In genomic region chr17:48996696-48997102, GRCh38 we compare ENCODE assay signal across 11 cellular contexts. TPM values are rescaled to one million over a fixed set of nuclear protein-coding genes. Genes with fewer than 3 reads are reported as not detected.
DNase-seq lines count a peak whose midpoint lies in the region; ATAC-seq and TF ChIP-seq lines count a peak whose summit lies in the region.
"Had no signal": no experiment of that assay in that cellular context is flagged by ENCODE, and none has a peak within 500 bp of the region (broad histone marks: within the 10 kb centered on the region; RNA-seq: fewer than 3 reads in every experiment).

No MANE protein-coding gene starts in this region.

- DNase-seq in CD8-positive, alpha-beta memory T cell, result no peak
- DNase-seq in natural killer cell, result peak; percentile 15
- DNase-seq in NCI-H1694 (lab: John Stamatoyannopoulos, UW), result no peak
- no peak for DNase-seq in substantia nigra (lab: John Stamatoyannopoulos, UW)
- DNase-seq in OCI-M1 (lab: John Stamatoyannopoulos, UW), result no peak
- DNase-seq: dorsolateral prefrontal cortex had no signal

- peak overlapping the region; percentile 12 for H3K4me3 ChIP-seq in CD8-positive, alpha-beta memory T cell (ENCODE audit: low read length)
- peak overlapping the region; percentile 99 for H3K4me3 ChIP-seq in HUES6 (ENCODE audit: low read depth, low read length)
- H3K4me3 ChIP-seq: lung had no signal

- peak overlapping the region; percentile 100 for H3K9ac ChIP-seq in HUES6 (ENCODE audit: low read length)

- peaks cover 19 to 34% (median 30%) of the 10 kb centered on the region in 3 donors for H3K4me1 Mint-ChIP-seq in CD8-positive, alpha-beta memory T cell
- H3K4me1 Mint-ChIP-seq in brain, result peaks cover 47% of the 10 kb centered on the region
- H3K4me1 Mint-ChIP-seq in natural killer cell, result peaks cover 13 to 31% of the 10 kb centered on the region in 2 donors

- H3K27ac ChIP-seq in CD8-positive, alpha-beta memory T cell (ENCODE audit: low read depth, low read length), result peak overlapping the region; percentile 76
- H3K27ac ChIP-seq in HUES6 (ENCODE audit: low read depth, low read length), result peak overlapping the region; percentile 99
- no peak overlapping the region for H3K27ac ChIP-seq in substantia nigra (ENCODE audit: low read depth, low read length, poor library complexity, severe bottlenecking)
- H3K27ac ChIP-seq: dorsolateral prefrontal cortex, VCaP had no signal

- peaks cover 32% of the 10 kb centered on the region for H3K4me1 ChIP-seq in CD8-positive, alpha-beta memory T cell (ENCODE audit: insufficient read depth, low read length)
- peaks cover 24% of the 10 kb centered on the region for H3K4me1 ChIP-seq in HUES6 (ENCODE audit: control insufficient read depth, insufficient read depth, low read length)

- intact Hi-C loops in natural killer cell (cut with micrococcal nuclease), result no loop called here

- TF ChIP-seq CTCF in brain (conservative IDR thresholded peaks at IDR 0.05) (no peak), natural killer cell (IDR thresholded peaks at IDR 0.05) (no peak)

- H3K27ac Mint-ChIP-seq in CD8-positive, alpha-beta memory T cell, result peak overlapping the region in 3 of 8 donors; percentile 58 to 72 (median 68)
- peak overlapping the region in 4 of 5 experiments; percentile 67 to 98 (median 98) for H3K27ac Mint-ChIP-seq in brain
- H3K27ac Mint-ChIP-seq in natural killer cell, result no peak overlapping the region

- H3K27me3 ChIP-seq in CD8-positive, alpha-beta memory T cell (ENCODE audit: insufficient read depth, low read length, poor library complexity, severe bottlenecking), result peaks cover 65% of the 10 kb centered on the region
- H3K27me3 ChIP-seq in HUES6 (ENCODE audit: control insufficient read depth, insufficient read depth, low read length), result no peaks in the 10 kb centered on the region

- no peak for ATAC-seq in natural killer cell
- no peak for ATAC-seq in GM19023 (IDR thresholded peaks at IDR 0.05; ENCODE audit: unreplicated experiment)

- peaks cover 3 to 14% (median 11%) of the 10 kb centered on the region in 5 donors for H3K9me3 Mint-ChIP-seq in CD8-positive, alpha-beta memory T cell
- H3K9me3 Mint-ChIP-seq in brain (peaks cover 0 to 4% (median 0%) of the 10 kb centered on the region in 5 experiments), natural killer cell (no peaks in the 10 kb centered on the region)

- no peaks in the 10 kb centered on the region for H3K36me3 Mint-ChIP-seq in CD8-positive, alpha-beta memory T cell
- H3K36me3 Mint-ChIP-seq in brain (no peaks in the 10 kb centered on the region), natural killer cell (no peaks in the 10 kb centered on the region)

- POLR2A ChIA-PET in CD8-positive, alpha-beta memory T cell (lab: Charles Lee), result no interaction called here

- CTCF ChIA-PET in CD8-positive, alpha-beta memory T cell (lab: Charles Lee), result no interaction called here

- no peaks in the 10 kb centered on the region for H3K36me3 ChIP-seq in CD8-positive, alpha-beta memory T cell (ENCODE audit: insufficient read depth, low read length)
- peaks cover 15% of the 10 kb centered on the region for H3K36me3 ChIP-seq in HUES6 (ENCODE audit: control insufficient read depth, insufficient read depth, low read length)

- H3K27me3 Mint-ChIP-seq in CD8-positive, alpha-beta memory T cell, result peaks cover 74 to 92% of the 10 kb centered on the region in 2 donors
- H3K27me3 Mint-ChIP-seq in brain (peaks cover 54% of the 10 kb centered on the region), natural killer cell (ENCODE audit: low read depth in 2 of 2) (peaks cover 73 to 79% of the 10 kb centered on the region in 2 donors)

- H3K4me3 Mint-ChIP-seq in CD8-positive, alpha-beta memory T cell, result peak overlapping the region in 6 of 7 donors; percentile 32 to 85 (median 69)
- peak overlapping the region; percentile 82 to 95 (median 87) for H3K4me3 Mint-ChIP-seq in brain
- H3K4me3 Mint-ChIP-seq in natural killer cell, result peak overlapping the region; percentile 67

- H3K9me3 ChIP-seq in CD8-positive, alpha-beta memory T cell (ENCODE audit: low read length), result no peaks in the 10 kb centered on the region
- H3K9me3 ChIP-seq in HUES6 (ENCODE audit: control insufficient read depth, insufficient read depth, low read depth, low read length), result no peaks in the 10 kb centered on the region

RNA-seq across cellular contexts. Expression of gene IGF2BP1, which starts 0.5 kb away (rescaled TPM):
- under 1 TPM; 0.24 to 0.28 TPM for total RNA-seq in CD8-positive, alpha-beta memory T cell
- polyA plus RNA-seq in CD8-positive, alpha-beta memory T cell, result not detected
- not detected for polyA plus RNA-seq in brain (ENCODE audit: insufficient read depth, low read depth, low replicate concordance)
- not detected for total RNA-seq in natural killer cell
- total RNA-seq: dorsolateral prefrontal cortex had no signal

RNA-seq across cellular contexts. Expression of gene GIP, which starts 28.3 kb away (rescaled TPM):
- total RNA-seq in CD8-positive, alpha-beta memory T cell, result not detected
- not detected for polyA plus RNA-seq in CD8-positive, alpha-beta memory T cell
- polyA plus RNA-seq in brain (ENCODE audit: insufficient read depth, low read depth, low replicate concordance), result not detected
- total RNA-seq in natural killer cell, result not detected
- total RNA-seq: dorsolateral prefrontal cortex, lung had no signal
- polyA plus RNA-seq: lung had no signal

RNA-seq across cellular contexts. Expression of gene SNF8, which starts 52.1 kb away (rescaled TPM):
- 100 to 1,000 TPM; 151 to 161 TPM for total RNA-seq in CD8-positive, alpha-beta memory T cell
- polyA plus RNA-seq in CD8-positive, alpha-beta memory T cell, result 113 TPM
- polyA plus RNA-seq in brain (ENCODE audit: insufficient read depth, low read depth, low replicate concordance), result 140 TPM
- 10 to 100 TPM; 76.9 to 86.0 (median 78.3) TPM for total RNA-seq in natural killer cell

Comparison
In these comparisons a context has a peak if more than half of its experiments do, and no peak if none do; other contexts are left out.
1. H3K27ac Mint-ChIP-seq: peak in brain (4 of 5); none in natural killer cell (0 of 2).
2. Peak in every context shown above with its lines, with median percentiles within 50 percentile points of each other: H3K4me3 Mint-ChIP-seq.